Comparison of ENCODE assay signal across 1 cellular context in genomic region chr19:53877361-53877766, GRCh38.
A peak's percentile ranks its signal among the peaks of the same experiment; 100 is the strongest.
TF ChIP-seq lines count a peak whose summit lies in the region.

No MANE protein-coding gene starts in this region.

TF ChIP-seq in GM12878, 131 proteins besides CTCF, POLR2A, EP300 and RAD21:
- TF ChIP-seq BCL11A (IDR thresholded peaks at IDR 0.05; ENCODE audit: low read depth, low read length) (no peak), RAD51 (IDR thresholded peaks at IDR 0.05) (peak; percentile 59; the same call in 1 of the 2 replicates), POU2F2 (IDR thresholded peaks at IDR 0.05; ENCODE audit: borderline replicate concordance, low read depth, low read length) (no peak), ZBED1 (IDR thresholded peaks at IDR 0.05; ENCODE audit: borderline replicate concordance) (no peak), TCF12 (IDR thresholded peaks at IDR 0.05; ENCODE audit: low read depth, low read length) (no peak), ZBTB33 (IDR thresholded peaks at IDR 0.05) (no peak), KDM1A (IDR thresholded peaks at IDR 0.05; ENCODE audit: borderline replicate concordance) (no peak), ATF7 (IDR thresholded peaks at IDR 0.05; ENCODE audit: low read depth) (no peak), YBX1 (IDR thresholded peaks at IDR 0.05) (no peak), PKNOX1 (IDR thresholded peaks at IDR 0.05) (peak; percentile 30; the same call in 1 of the 2 replicates), KLF5 (IDR thresholded peaks at IDR 0.05; ENCODE audit: partially characterized antibody) (no peak), STAT1 (conservative IDR thresholded peaks at IDR 0.05) (no peak)
